Comparison of ENCODE assay signal across 8 cellular contexts in the genomic region with DNA sequence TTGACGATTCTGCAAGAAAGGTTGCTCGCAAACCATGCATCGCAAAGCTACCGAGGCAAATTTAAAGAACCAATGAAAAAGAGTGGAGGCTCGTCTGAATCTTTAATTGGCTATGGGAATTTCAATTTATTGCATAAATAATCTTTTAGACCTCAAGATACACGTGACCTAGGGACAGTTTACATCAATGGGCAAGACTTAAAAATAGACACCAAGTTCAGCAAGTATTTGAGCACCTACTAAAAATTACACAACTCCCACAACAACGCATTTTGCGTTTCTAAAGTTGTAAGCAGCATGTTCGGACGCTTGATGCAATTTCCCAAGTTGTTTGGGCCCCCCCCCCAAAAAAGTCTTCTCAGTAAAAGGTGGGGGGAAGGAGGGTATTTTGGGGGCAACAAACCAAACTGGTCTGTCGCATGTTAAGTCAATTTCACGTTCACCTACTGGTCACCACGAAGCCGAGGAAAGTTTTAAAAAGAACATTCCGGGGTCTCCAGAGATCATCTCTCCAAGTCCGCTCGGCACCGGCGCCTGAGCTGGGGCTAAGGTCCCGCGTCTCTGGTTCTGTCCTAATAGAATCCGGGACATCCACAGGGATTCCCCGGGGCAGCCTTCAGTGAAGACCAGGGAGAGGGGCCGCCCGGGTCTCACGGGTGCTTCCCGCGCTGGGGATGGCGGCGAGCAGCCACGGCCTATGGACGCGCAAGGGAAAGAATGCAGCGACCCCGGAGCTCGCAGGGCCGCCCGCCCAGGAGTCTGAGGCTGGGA. TPM values are rescaled to one million over a fixed set of nuclear protein-coding genes. Genes with fewer than 3 reads are reported as not detected.
DNase-seq lines count a peak whose midpoint lies in the region; ATAC-seq and TF ChIP-seq lines count a peak whose summit lies in the region.

No MANE protein-coding gene starts in this region.

- H3K4me1 ChIP-seq in cardiac muscle cell (ENCODE audit: low read depth), result peaks cover 47% of the 10 kb centered on the region
- peaks cover 46% of the 10 kb centered on the region for H3K4me1 ChIP-seq in neuron (ENCODE audit: insufficient read depth, low read length)

- no peak for ATAC-seq in GM19397 (IDR thresholded peaks at IDR 0.05; ENCODE audit: unreplicated experiment)

- H3K36me3 ChIP-seq in cardiac muscle cell (no peaks in the 10 kb centered on the region), neuron (ENCODE audit: insufficient read depth, low read length) (peaks cover 10% of the 10 kb centered on the region)

- peak overlapping the region; percentile 99 for H3K27ac ChIP-seq in cardiac muscle cell
- peak overlapping the region; percentile 100 for H3K27ac ChIP-seq in VCaP

- intact Hi-C loops in cardiac septum (cut with DNase I), result loop anchor here (5.0 kb wide), 1 partner anchor 170 kb away; a partner anchor contains a TSS

- H3K9me3 ChIP-seq in cardiac muscle cell (ENCODE audit: low read depth), result no peaks in the 10 kb centered on the region
- H3K9me3 ChIP-seq in neuron (ENCODE audit: low read length), result no peaks in the 10 kb centered on the region

- DNase-seq in cardiac muscle cell (ENCODE audit: low read depth in 1 of 2, low spot score in 1 of 2) (peak; percentile 18 to 63), cardiac septum (ENCODE audit: low spot score) (no peak), HT-29 (ENCODE audit: low spot score) (peak; percentile 44), fibroblast of gingiva (ENCODE audit: low read depth) (peak; percentile 73), COLO668 (lab: John Stamatoyannopoulos, UW; ENCODE audit: unreplicated experiment) (no peak)

- no peak for TF ChIP-seq CTCF in cardiac muscle cell (IDR thresholded peaks at IDR 0.05; ENCODE audit: low read depth, low read length)
- TF ChIP-seq CTCF in VCaP (conservative IDR thresholded peaks at IDR 0.05), result no peak

- peak overlapping the region; percentile 95 for H3K4me3 ChIP-seq in cardiac muscle cell
- peak overlapping the region; percentile 96 for H3K4me3 ChIP-seq in neuron (ENCODE audit: low read length)

- H3K27me3 ChIP-seq in cardiac muscle cell, result no peaks in the 10 kb centered on the region
- no peaks in the 10 kb centered on the region for H3K27me3 ChIP-seq in neuron (ENCODE audit: insufficient read depth, low read length)

- H2AFZ ChIP-seq in neuron (ENCODE audit: low read depth, low read length), result peak overlapping the region; percentile 51

RNA-seq across cellular contexts. Expression of a gene that starts 0.8 kb away (rescaled TPM):
- total RNA-seq in cardiac muscle cell, result 95.4 and 144 TPM in 2 replicates
- 105 and 173 TPM in 2 replicates for polyA plus RNA-seq in cardiac muscle cell
- total RNA-seq in cardiac septum, result 42.1 TPM
- 181 and 203 TPM in 2 replicates for total RNA-seq in HT-29 (2014; rRNA removed; shearing (Covaris generic))

RNA-seq across cellular contexts. Expression of a gene that starts 1.0 kb away (rescaled TPM):
- 12.3 and 15.9 TPM in 2 replicates for total RNA-seq in cardiac muscle cell
- 27.2 and 34.9 TPM in 2 replicates for polyA plus RNA-seq in cardiac muscle cell
- 9.5 TPM for total RNA-seq in cardiac septum
- total RNA-seq in HT-29 (2014; rRNA removed; shearing (Covaris generic)), result 10.9 and 14.0 TPM in 2 replicates

Comparison
In these comparisons a context has a peak if more than half of its experiments do, and no peak if none do; other contexts are left out.
1. DNase-seq: peak in cardiac muscle cell (2 of 2), HT-29 (single experiment) and fibroblast of gingiva (single experiment); none in cardiac septum (single experiment) and COLO668 (single experiment).